In genomic region chr16:75261590-75262078, GRCh38 we compare ENCODE assay signal across 19 cellular contexts. TPM values are rescaled to one million over a fixed set of nuclear protein-coding genes. Genes with fewer than 3 reads are reported as not detected.
DNase-seq lines count a peak whose midpoint lies in the region; ATAC-seq and TF ChIP-seq lines count a peak whose summit lies in the region.
"Had no signal": no experiment of that assay in that cellular context is flagged by ENCODE, and none has a peak within 500 bp of the region (broad histone marks: within the 10 kb centered on the region; RNA-seq: fewer than 3 reads in every experiment).

No MANE protein-coding gene starts in this region.

- H3K4me3 ChIP-seq in mucosa of rectum (ENCODE audit: low read length in 2 of 2): peak overlapping the region in 1 of 2 donors; percentile 37
- peak overlapping the region; percentile 99 for H3K4me3 ChIP-seq in thoracic aorta
- H3K4me3 ChIP-seq in suprapubic skin: no peak overlapping the region
- no peak overlapping the region for H3K4me3 ChIP-seq in mucosa of descending colon
- H3K4me3 ChIP-seq: BLaER1 had no signal

- TF ChIP-seq CTCF in chondrocyte (IDR thresholded peaks at IDR 0.05) (no peak), thoracic aorta (IDR thresholded peaks at IDR 0.05) (no peak), suprapubic skin (IDR thresholded peaks at IDR 0.05) (no peak), mucosa of descending colon (IDR thresholded peaks at IDR 0.05) (no peak)

- no peak overlapping the region for H3K4me3 Mint-ChIP-seq in chondrocyte (ENCODE audit: unreplicated experiment)
- H3K4me3 Mint-ChIP-seq: activated CD4-positive, alpha-beta T cell treated with anti-CD3 and anti-CD28 coated beads, Interleukin-2, amount 10 ng/mL, durations not matched to agents 7 days and 5 days; activated naive CD4-positive, alpha-beta T cell treated with anti-CD3 and anti-CD28 coated beads, Interleukin-2, amount 50 U/mL, for 24 hours; central memory CD8-positive, alpha-beta T cell; mesothelial cell of epicardium had no signal

- 75% methylated on average over 2 of the region's 3 CpGs for WGBS in suprapubic skin

- intact Hi-C loops in mucosa of descending colon (cut with DNase I, micrococcal nuclease): no loop called here

- peaks cover 0 to 5% of the 10 kb centered on the region in 2 donors for H3K27me3 ChIP-seq in mucosa of rectum (ENCODE audit: control insufficient read depth in 2 of 2, insufficient read depth in 2 of 2, low read length in 2 of 2)
- H3K27me3 ChIP-seq in thoracic aorta (replicated peaks; ENCODE audit: insufficient read depth): no peaks in the 10 kb centered on the region
- H3K27me3 ChIP-seq in suprapubic skin: peaks cover 7% of the 10 kb centered on the region

- DNase-seq in HuH-7 (ENCODE audit: low spot score): peak; percentile 26
- no peak for DNase-seq in chondrocyte (ENCODE audit: low spot score)
- DNase-seq in thoracic aorta (ENCODE audit: low spot score): no peak
- no peak for DNase-seq in NCI-H446 treated with DMSO at 0.1 percent for 48 hours (lab: John Stamatoyannopoulos, UW)
- DNase-seq in suprapubic skin (ENCODE audit: low spot score in 2 of 2): no peak
- no peak for DNase-seq in mucosa of descending colon
- DNase-seq: activated CD4-positive, alpha-beta T cell treated with anti-CD3 and anti-CD28 coated beads, Interleukin-2, amount 10 ng/mL, durations not matched to agents 7 days and 5 days; NCI-H1436 treated with DMSO at 0.1 percent for 48 hours; NCI-H345; OCI-M1 had no signal

- no peaks in the 10 kb centered on the region for H3K9me3 Mint-ChIP-seq in chondrocyte (ENCODE audit: low read depth)
- H3K9me3 Mint-ChIP-seq: activated CD4-positive, alpha-beta T cell treated with anti-CD3 and anti-CD28 coated beads, Interleukin-2, amount 10 ng/mL, durations not matched to agents 7 days and 5 days; activated naive CD4-positive, alpha-beta T cell treated with anti-CD3 and anti-CD28 coated beads, Interleukin-2, amount 50 U/mL, for 24 hours; central memory CD8-positive, alpha-beta T cell; mesothelial cell of epicardium had no signal

- peaks cover 75% of the 10 kb centered on the region for H3K4me1 Mint-ChIP-seq in chondrocyte (ENCODE audit: low read depth)

- no peak for TF ChIP-seq EP300 in suprapubic skin (IDR thresholded peaks at IDR 0.05)

- H3K9me3 ChIP-seq in mucosa of rectum (ENCODE audit: control insufficient read depth in 2 of 2, low read length in 2 of 2): no peaks in the 10 kb centered on the region
- H3K9me3 ChIP-seq in thoracic aorta: no peaks in the 10 kb centered on the region
- H3K9me3 ChIP-seq in suprapubic skin: no peaks in the 10 kb centered on the region
- H3K9me3 ChIP-seq in mucosa of descending colon: no peaks in the 10 kb centered on the region
- H3K9me3 ChIP-seq: BLaER1 had no signal

- H3K36me3 ChIP-seq in mucosa of rectum (ENCODE audit: control insufficient read depth in 2 of 2, insufficient read depth in 2 of 2, low read length in 2 of 2): no peaks in the 10 kb centered on the region
- no peaks in the 10 kb centered on the region for H3K36me3 ChIP-seq in thoracic aorta
- H3K36me3 ChIP-seq in suprapubic skin: no peaks in the 10 kb centered on the region
- H3K36me3 ChIP-seq in mucosa of descending colon (ENCODE audit: low read depth): no peaks in the 10 kb centered on the region
- H3K36me3 ChIP-seq: BLaER1 had no signal

- H3K27ac Mint-ChIP-seq in chondrocyte (ENCODE audit: unreplicated experiment): peak overlapping the region; percentile 36
- H3K27ac Mint-ChIP-seq: activated CD4-positive, alpha-beta T cell treated with anti-CD3 and anti-CD28 coated beads, Interleukin-2, amount 10 ng/mL, durations not matched to agents 7 days and 5 days; activated naive CD4-positive, alpha-beta T cell treated with anti-CD3 and anti-CD28 coated beads, Interleukin-2, amount 50 U/mL, for 24 hours had no signal

- ATAC-seq in thoracic aorta (ENCODE audit: insufficient number of reproducible peaks, low FRiP score, low read depth) (no peak), HG03354 (IDR thresholded peaks at IDR 0.05; ENCODE audit: poor library complexity, severe bottlenecking, unreplicated experiment) (no peak), mucosa of descending colon (no peak)

- no peaks in the 10 kb centered on the region for H3K27me3 Mint-ChIP-seq in chondrocyte (ENCODE audit: low read depth)

- no peak for TF ChIP-seq POLR2A in suprapubic skin (IDR thresholded peaks at IDR 0.05)

- no peaks in the 10 kb centered on the region for H3K36me3 Mint-ChIP-seq in chondrocyte (ENCODE audit: low read depth)
- H3K36me3 Mint-ChIP-seq: activated naive CD4-positive, alpha-beta T cell treated with anti-CD3 and anti-CD28 coated beads, Interleukin-2, amount 50 U/mL, for 24 hours; mesothelial cell of epicardium had no signal

- peak overlapping the region; percentile 67 to 79 for H3K27ac ChIP-seq in mucosa of rectum (ENCODE audit: low read depth in 2 of 2, low read length in 2 of 2)
- H3K27ac ChIP-seq in thoracic aorta: peak overlapping the region; percentile 92 to 100
- no peak overlapping the region for H3K27ac ChIP-seq in suprapubic skin
- H3K27ac ChIP-seq: BLaER1, epithelial cell of prostate, parathyroid adenoma had no signal

- H3K9ac ChIP-seq in mucosa of rectum (ENCODE audit: low read depth in 1 of 2, low read length in 2 of 2): peak overlapping the region in 1 of 2 donors; percentile 16
- H3K9ac ChIP-seq: BLaER1, parathyroid adenoma had no signal

- H3K4me1 ChIP-seq in mucosa of rectum (ENCODE audit: control insufficient read depth in 2 of 2, insufficient read depth in 2 of 2, low read length in 2 of 2): peaks cover 54 to 57% of the 10 kb centered on the region in 2 donors
- peaks cover 46 to 88% of the 10 kb centered on the region in 2 donors for H3K4me1 ChIP-seq in thoracic aorta (ENCODE audit: control insufficient read depth in 1 of 2, low read depth in 2 of 2)
- H3K4me1 ChIP-seq in suprapubic skin: peaks cover 85% of the 10 kb centered on the region
- H3K4me1 ChIP-seq in mucosa of descending colon (ENCODE audit: low read depth): peaks cover 54% of the 10 kb centered on the region

RNA-seq across cellular contexts. Expression of gene BCAR1, which starts 10.2 kb away (rescaled TPM):
- total RNA-seq in chondrocyte (125 to 140 TPM (median 125 TPM) in 3 replicates), thoracic aorta (100 to 1,000 TPM; 116 to 166 TPM), suprapubic skin (10 to 100 TPM; 26.5 to 39.2 (median 30.9) TPM), mucosa of descending colon (100 to 1,000 TPM; 100 to 134 (median 116) TPM)

RNA-seq across cellular contexts. Expression of gene CTRB1, which starts 42.8 kb away (rescaled TPM):
- total RNA-seq in chondrocyte (not detected in 3 replicates), thoracic aorta (1 to 10 TPM; 4.9 to 9.3 TPM), suprapubic skin (not detected), mucosa of descending colon (under 1 TPM in 2 of 3 donors, not detected in 1; 0.67 to 0.76 TPM)
- total RNA-seq: activated CD4-positive, alpha-beta T cell treated with anti-CD3 and anti-CD28 coated beads, Interleukin-2, amount 10 ng/mL, durations not matched to agents 7 days and 5 days; glomerular endothelial cell; mesothelial cell of epicardium had no signal

RNA-seq across cellular contexts. Expression of gene CTRB2, which starts 54.7 kb away (rescaled TPM):
- total RNA-seq in chondrocyte (not detected in 3 replicates), thoracic aorta (10 to 100 TPM; 12.5 TPM), suprapubic skin (not detected), mucosa of descending colon (not detected)
- total RNA-seq: activated CD4-positive, alpha-beta T cell treated with anti-CD3 and anti-CD28 coated beads, Interleukin-2, amount 10 ng/mL, durations not matched to agents 7 days and 5 days; glomerular endothelial cell; mesothelial cell of epicardium had no signal
